Comparison of ENCODE assay signal across 1 cellular context in the genomic region with DNA sequence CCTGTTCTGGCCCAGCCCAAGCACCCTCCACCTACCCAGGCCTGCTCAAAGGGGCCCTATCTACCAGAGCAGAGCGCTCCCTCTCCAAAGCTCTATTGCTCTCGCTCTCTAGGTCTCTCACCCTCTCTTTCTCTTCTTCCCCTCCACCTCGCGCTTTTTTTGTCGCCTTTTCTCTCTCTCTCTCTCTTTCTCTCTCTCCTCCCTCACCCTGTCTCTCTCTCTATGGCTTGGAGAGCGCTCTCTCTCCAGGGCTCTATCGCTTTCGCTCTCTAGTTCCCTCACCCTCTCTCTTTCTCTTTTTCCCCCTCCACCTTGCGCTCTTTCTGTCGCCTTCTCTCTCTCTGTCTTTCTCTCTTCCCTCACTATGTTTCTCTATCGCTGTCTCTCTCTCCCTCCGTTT.
TF ChIP-seq lines count a peak whose summit lies in the region.

No MANE protein-coding gene starts in this region.

TF ChIP-seq in H1, 55 proteins besides CTCF, POLR2A, EP300 and RAD21:
- TF ChIP-seq SP1 (IDR thresholded peaks at IDR 0.05; ENCODE audit: low read depth, low read length): no peak
- no peak for TF ChIP-seq TBP (IDR thresholded peaks at IDR 0.05; ENCODE audit: low read depth, low read length)
- no peak for TF ChIP-seq GTF2F1 (IDR thresholded peaks at IDR 0.05; ENCODE audit: borderline replicate concordance, low read depth, low read length)
- no peak for TF ChIP-seq CBX5 (IDR thresholded peaks at IDR 0.05; ENCODE audit: low read depth, low read length)
- no peak for TF ChIP-seq YY1 (IDR thresholded peaks at IDR 0.05; ENCODE audit: low read depth, low read length)
- TF ChIP-seq HDAC2 (IDR thresholded peaks at IDR 0.05; ENCODE audit: borderline replicate concordance in 1 of 2, low read depth in 2 of 2, low read length in 2 of 2): no peak
- no peak for TF ChIP-seq HDAC6 (IDR thresholded peaks at IDR 0.05; ENCODE audit: low read depth, low read length)
- TF ChIP-seq SAP30 (IDR thresholded peaks at IDR 0.05; ENCODE audit: insufficient read depth, insufficient replicate concordance, low read length): no peak
- TF ChIP-seq RXRA (IDR thresholded peaks at IDR 0.05; ENCODE audit: insufficient read depth, low read depth, low read length): no peak
- no peak for TF ChIP-seq ASH2L (IDR thresholded peaks at IDR 0.05; ENCODE audit: low read length)
- TF ChIP-seq, protein P1, sequence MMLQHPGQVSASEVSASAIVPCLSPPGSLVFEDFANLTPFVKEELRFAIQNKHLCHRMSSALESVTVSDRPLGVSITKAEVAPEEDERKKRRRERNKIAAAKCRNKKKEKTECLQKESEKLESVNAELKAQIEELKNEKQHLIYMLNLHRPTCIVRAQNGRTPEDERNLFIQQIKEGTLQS (IDR thresholded peaks at IDR 0.05; ENCODE audit: insufficient read depth, low read depth, low read length): no peak
- no peak for TF ChIP-seq BRCA1 (IDR thresholded peaks at IDR 0.05; ENCODE audit: low read depth, low read length)
- no peak for TF ChIP-seq ATF2 (IDR thresholded peaks at IDR 0.05; ENCODE audit: low read length)
